In the genomic region with DNA sequence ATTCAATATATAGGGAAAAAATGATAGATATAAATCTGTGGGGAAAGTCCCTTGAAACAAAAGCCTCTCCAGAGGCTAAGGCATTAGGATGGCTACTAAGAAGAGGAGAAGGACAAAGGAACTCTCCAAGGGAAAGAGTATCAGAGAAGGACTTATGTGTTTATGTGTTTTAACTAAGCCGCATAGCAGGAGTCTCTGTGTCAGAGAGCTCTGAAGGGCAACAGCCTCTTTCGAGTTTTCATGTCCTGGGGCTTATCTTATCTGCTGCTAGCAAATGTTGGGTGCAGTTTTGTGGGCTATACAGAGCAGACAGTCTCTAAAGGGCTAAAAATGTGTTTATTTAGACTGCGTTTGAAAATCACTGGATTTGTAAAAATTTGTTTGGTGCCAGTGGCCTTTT, we compare ENCODE assay signal across 26 cellular contexts.
"Had no signal": no experiment of that assay in that cellular context is flagged by ENCODE, and none has a peak within 500 bp of the region (broad histone marks: within the 10 kb centered on the region; RNA-seq: fewer than 3 reads in every experiment).

No MANE protein-coding gene starts in this region.

- H3K4me1 Mint-ChIP-seq: naive B cell; neural crest cell; stimulated activated naive B cell treated with anti-CD40 and anti-IgM and Interleukin-4, amounts not matched to agents 10 μg/mL and 1 μg/mL and 100 μg/mL, for 72 hours had no signal

- H3K9me3 ChIP-seq: adrenal gland, left ventricle myocardium inferior, mucosa of descending colon, psoas muscle, thoracic aorta, upper lobe of left lung had no signal

- DNase-seq: activated CD4-positive, alpha-beta T cell treated with anti-CD3 and anti-CD28 coated beads for 1 hour; activated CD4-positive, alpha-beta T cell treated with anti-CD3 and anti-CD28 coated beads, Interleukin-2, amount 50 U/mL, for 4 hours; activated gamma-delta T cell treated with Interleukin-2 at 50 U/mL for 16 hours; activated T-cell treated with anti-CD3 and anti-CD28 coated beads for 4 hours; dorsolateral prefrontal cortex; foreskin melanocyte; kidney glomerular epithelial cell; left ventricle myocardium inferior; mammary epithelial cell; mucosa of descending colon; naive B cell; psoas muscle; right cardiac atrium; stimulated activated CD4-positive, alpha-beta T cell treated with anti-CD3 and anti-CD28 coated beads, Interleukin-4, amount 100 ng/mL, for 24 hours; stimulated activated naive B cell treated with anti-CD40 and anti-IgM and Interleukin-4, amounts not matched to agents 10 μg/mL and 1 μg/mL and 100 μg/mL, for 72 hours; T-helper 1 cell; T-helper 9 cell; upper lobe of left lung had no signal

- H3K36me3 ChIP-seq: adrenal gland, left ventricle myocardium inferior, thoracic aorta, upper lobe of left lung had no signal

- H3K27me3 ChIP-seq: adrenal gland, upper lobe of left lung had no signal

- H3K36me3 Mint-ChIP-seq: activated naive CD4-positive, alpha-beta T cell treated with anti-CD3 and anti-CD28 coated beads, Interleukin-2, amount 50 U/mL, for 72 hours; naive B cell; stimulated activated naive B cell treated with anti-CD40 and anti-IgM and Interleukin-4, amounts not matched to agents 10 μg/mL and 1 μg/mL and 100 μg/mL, for 72 hours had no signal

- H3K9me3 Mint-ChIP-seq: activated naive CD4-positive, alpha-beta T cell treated with anti-CD3 and anti-CD28 coated beads, Interleukin-2, amount 50 U/mL, for 72 hours; activated T-helper 1 cell treated with anti-CD3 and anti-CD28 coated beads, Interleukin-12 subunit alpha, Interleukin-12 subunit beta, Interleukin-2, Interleukin-4 antibody, amounts not matched to agents 30 ng/mL and 10 ng/mL and 1 ng/mL, durations not matched to agents 14 hours and 24 hours and 36 hours; neural crest cell had no signal

- H3K4me3 Mint-ChIP-seq: activated T-helper 1 cell treated with anti-CD3 and anti-CD28 coated beads, Interleukin-12 subunit alpha, Interleukin-12 subunit beta, Interleukin-2, Interleukin-4 antibody, amounts not matched to agents 30 ng/mL and 10 ng/mL and 1 ng/mL, durations not matched to agents 14 hours and 24 hours and 36 hours; naive B cell; neural crest cell; stimulated activated naive B cell treated with anti-CD40 and anti-IgM and Interleukin-4, amounts not matched to agents 10 μg/mL and 1 μg/mL and 100 μg/mL, for 72 hours had no signal

- H3K4me1 ChIP-seq: adrenal gland, left ventricle myocardium inferior, psoas muscle, upper lobe of left lung had no signal

- H3K27ac Mint-ChIP-seq: activated naive CD4-positive, alpha-beta T cell treated with anti-CD3 and anti-CD28 coated beads, Interleukin-2, amount 50 U/mL, for 72 hours; activated T-helper 1 cell treated with anti-CD3 and anti-CD28 coated beads, Interleukin-12 subunit alpha, Interleukin-12 subunit beta, Interleukin-2, Interleukin-4 antibody, amounts not matched to agents 30 ng/mL and 10 ng/mL and 1 ng/mL, durations not matched to agents 14 hours and 24 hours and 36 hours; naive B cell; stimulated activated naive B cell treated with anti-CD40 and anti-IgM and Interleukin-4, amounts not matched to agents 10 μg/mL and 1 μg/mL and 100 μg/mL, for 72 hours had no signal

- H3K4me3 ChIP-seq: adrenal gland, dorsolateral prefrontal cortex, left ventricle myocardium inferior, mucosa of descending colon, psoas muscle, skin epidermis, thoracic aorta, upper lobe of left lung had no signal

- H3K27me3 Mint-ChIP-seq: naive B cell; stimulated activated naive B cell treated with anti-CD40 and anti-IgM and Interleukin-4, amounts not matched to agents 10 μg/mL and 1 μg/mL and 100 μg/mL, for 72 hours had no signal

- ATAC-seq: activated naive CD4-positive, alpha-beta T cell treated with anti-CD3 and anti-CD28 coated beads, Interleukin-2, amount 50 U/mL, for 72 hours; mucosa of descending colon; psoas muscle; right cardiac atrium; stimulated activated naive B cell treated with anti-CD40 and anti-IgM and Interleukin-4, amounts not matched to agents 10 μg/mL and 1 μg/mL and 100 μg/mL, for 72 hours had no signal

- H3K27ac ChIP-seq: adrenal gland, dorsolateral prefrontal cortex, epithelial cell of prostate, left ventricle myocardium inferior, psoas muscle, skin epidermis, thoracic aorta, upper lobe of left lung, VCaP had no signal
